Comparison of ENCODE assay signal across 18 cellular contexts in genomic region chr14:50820786-50821185, GRCh38. TPM values are rescaled to one million over a fixed set of nuclear protein-coding genes. Genes with fewer than 3 reads are reported as not detected.
DNase-seq lines count a peak whose midpoint lies in the region; ATAC-seq and TF ChIP-seq lines count a peak whose summit lies in the region.
"Had no signal": no experiment of that assay in that cellular context is flagged by ENCODE, and none has a peak within 500 bp of the region (broad histone marks: within the 10 kb centered on the region; RNA-seq: fewer than 3 reads in every experiment).

No MANE protein-coding gene starts in this region.

- H3K4me3 Mint-ChIP-seq in activated CD4-positive, alpha-beta T cell treated with anti-CD3 and anti-CD28 coated beads, Interleukin-2, amount 10 ng/mL, durations not matched to agents 7 days and 5 days = peak overlapping the region; percentile 24
- peak overlapping the region; percentile 48 for H3K4me3 Mint-ChIP-seq in activated T-helper 17 cell treated with anti-CD3 and anti-CD28 coated beads, Interleukin-2, amount 50 U/mL, for 72 hours
- H3K4me3 Mint-ChIP-seq in stimulated activated memory B cell treated with anti-CD40 and anti-IgM and Interleukin-4, amounts not matched to agents 10 μg/mL and 1 μg/mL and 100 μg/mL, for 72 hours = no peak overlapping the region

- CTCF ChIA-PET in activated CD4-positive, alpha-beta T cell treated with anti-CD3 and anti-CD28 coated beads, Interleukin-2, amount 10 ng/mL, durations not matched to agents 7 days and 5 days (lab: Charles Lee) = interaction anchor here (1.6 to 2.4 kb wide), 4 partner anchors 11 to 43 kb away, joined by 5 to 8 read pairs (median 6); no protein-coding TSS in a partner anchor

- peak overlapping the region; percentile 89 for H3K27ac Mint-ChIP-seq in activated CD4-positive, alpha-beta T cell treated with anti-CD3 and anti-CD28 coated beads, Interleukin-2, amount 10 ng/mL, durations not matched to agents 7 days and 5 days
- H3K27ac Mint-ChIP-seq in activated T-helper 17 cell treated with anti-CD3 and anti-CD28 coated beads, Interleukin-2, amount 50 U/mL, for 72 hours = no peak overlapping the region
- peak overlapping the region; percentile 99 for H3K27ac Mint-ChIP-seq in stimulated activated memory B cell treated with anti-CD40 and anti-IgM and Interleukin-4, amounts not matched to agents 10 μg/mL and 1 μg/mL and 100 μg/mL, for 72 hours

- POLR2A ChIA-PET in activated CD4-positive, alpha-beta T cell treated with anti-CD3 and anti-CD28 coated beads, Interleukin-2, amount 10 ng/mL, durations not matched to agents 7 days and 5 days (lab: Charles Lee) = no interaction called here

- no peak for DNase-seq in activated CD4-positive, alpha-beta T cell treated with anti-CD3 and anti-CD28 coated beads, Interleukin-2, amount 10 ng/mL, durations not matched to agents 7 days and 5 days
- no peak for DNase-seq in activated CD4-positive, alpha-beta T cell treated with anti-CD3 and anti-CD28 coated beads, Interleukin-2, amount 50 U/mL, for 4 hours
- peak; percentile 53 for DNase-seq in NB4 (ENCODE audit: low read depth)
- no peak for DNase-seq in NAMALWA (ENCODE audit: low spot score)
- no peak for DNase-seq in DMS153 treated with DMSO at 0.1 percent for 48 hours (lab: John Stamatoyannopoulos, UW; ENCODE audit: unreplicated experiment)
- DNase-seq: ACHN; activated naive CD4-positive, alpha-beta T cell treated with Interleukin-2 at 50 U/mL for 16 hours; NCI-H226; PC-9; posterior cingulate gyrus had no signal

- ATAC-seq in activated T-helper 17 cell treated with anti-CD3 and anti-CD28 coated beads, Interleukin-2, amount 50 U/mL, for 72 hours (replicated peaks) = no peak
- no peak for ATAC-seq in stimulated activated memory B cell treated with anti-CD40 and anti-IgM and Interleukin-4, amounts not matched to agents 10 μg/mL and 1 μg/mL and 100 μg/mL, for 72 hours
- no peak for ATAC-seq in HG03095 (IDR thresholded peaks at IDR 0.05; ENCODE audit: unreplicated experiment)
- ATAC-seq: HCT116 had no signal

- no peaks in the 10 kb centered on the region for H3K27me3 Mint-ChIP-seq in activated CD4-positive, alpha-beta T cell treated with anti-CD3 and anti-CD28 coated beads, Interleukin-2, amount 10 ng/mL, durations not matched to agents 7 days and 5 days
- no peaks in the 10 kb centered on the region for H3K27me3 Mint-ChIP-seq in activated T-helper 17 cell treated with anti-CD3 and anti-CD28 coated beads, Interleukin-2, amount 50 U/mL, for 72 hours
- no peaks in the 10 kb centered on the region for H3K27me3 Mint-ChIP-seq in stimulated activated memory B cell treated with anti-CD40 and anti-IgM and Interleukin-4, amounts not matched to agents 10 μg/mL and 1 μg/mL and 100 μg/mL, for 72 hours

- no peak for TF ChIP-seq POLR2A in NB4 (IDR thresholded peaks at IDR 0.05; ENCODE audit: extremely low read depth, insufficient read length)

- no peak for TF ChIP-seq CTCF in NB4 (IDR thresholded peaks at IDR 0.05; ENCODE audit: low read depth, low read length)

- H3K4me3 ChIP-seq in NB4 (ENCODE audit: low read depth, low read length) = no peak overlapping the region
- H3K4me3 ChIP-seq: PC-9, suprapubic skin had no signal

- H3K36me3 Mint-ChIP-seq in activated CD4-positive, alpha-beta T cell treated with anti-CD3 and anti-CD28 coated beads, Interleukin-2, amount 10 ng/mL, durations not matched to agents 7 days and 5 days (ENCODE audit: low read depth) = peaks cover 65% of the 10 kb centered on the region
- H3K36me3 Mint-ChIP-seq in activated T-helper 17 cell treated with anti-CD3 and anti-CD28 coated beads, Interleukin-2, amount 50 U/mL, for 72 hours (ENCODE audit: low read depth) = peaks cover 28% of the 10 kb centered on the region
- H3K36me3 Mint-ChIP-seq in stimulated activated memory B cell treated with anti-CD40 and anti-IgM and Interleukin-4, amounts not matched to agents 10 μg/mL and 1 μg/mL and 100 μg/mL, for 72 hours = peaks cover 43% of the 10 kb centered on the region

- peaks cover 4% of the 10 kb centered on the region for H3K9me3 Mint-ChIP-seq in activated CD4-positive, alpha-beta T cell treated with anti-CD3 and anti-CD28 coated beads, Interleukin-2, amount 10 ng/mL, durations not matched to agents 7 days and 5 days
- H3K9me3 Mint-ChIP-seq in activated T-helper 17 cell treated with anti-CD3 and anti-CD28 coated beads, Interleukin-2, amount 50 U/mL, for 72 hours = peaks cover 3% of the 10 kb centered on the region
- no peaks in the 10 kb centered on the region for H3K9me3 Mint-ChIP-seq in stimulated activated memory B cell treated with anti-CD40 and anti-IgM and Interleukin-4, amounts not matched to agents 10 μg/mL and 1 μg/mL and 100 μg/mL, for 72 hours

- peaks cover 82% of the 10 kb centered on the region for H3K4me1 Mint-ChIP-seq in activated CD4-positive, alpha-beta T cell treated with anti-CD3 and anti-CD28 coated beads, Interleukin-2, amount 10 ng/mL, durations not matched to agents 7 days and 5 days
- H3K4me1 Mint-ChIP-seq in activated T-helper 17 cell treated with anti-CD3 and anti-CD28 coated beads, Interleukin-2, amount 50 U/mL, for 72 hours = peaks cover 46% of the 10 kb centered on the region
- H3K4me1 Mint-ChIP-seq in stimulated activated memory B cell treated with anti-CD40 and anti-IgM and Interleukin-4, amounts not matched to agents 10 μg/mL and 1 μg/mL and 100 μg/mL, for 72 hours = peaks cover 83% of the 10 kb centered on the region

RNA-seq across cellular contexts. Expression of gene NIN, which starts 10.2 kb away (rescaled TPM):
- 10 to 100 TPM; 94.5 to 95.2 TPM for total RNA-seq in activated CD4-positive, alpha-beta T cell treated with anti-CD3 and anti-CD28 coated beads, Interleukin-2, amount 10 ng/mL, durations not matched to agents 7 days and 5 days
- total RNA-seq in activated T-helper 17 cell treated with anti-CD3 and anti-CD28 coated beads, Interleukin-2, amount 50 U/mL, for 72 hours = 10 to 100 TPM; 25.9 to 42.2 TPM

RNA-seq across cellular contexts. Expression of gene ABHD12B, which starts 51.1 kb away (rescaled TPM):
- not detected for total RNA-seq in activated CD4-positive, alpha-beta T cell treated with anti-CD3 and anti-CD28 coated beads, Interleukin-2, amount 10 ng/mL, durations not matched to agents 7 days and 5 days
- total RNA-seq in activated T-helper 17 cell treated with anti-CD3 and anti-CD28 coated beads, Interleukin-2, amount 50 U/mL, for 72 hours = not detected
- total RNA-seq: cardiac septum, M059J, mononuclear cell, PC-9 had no signal
